11 cellular contexts compared by ENCODE assay signal in the genomic region with DNA sequence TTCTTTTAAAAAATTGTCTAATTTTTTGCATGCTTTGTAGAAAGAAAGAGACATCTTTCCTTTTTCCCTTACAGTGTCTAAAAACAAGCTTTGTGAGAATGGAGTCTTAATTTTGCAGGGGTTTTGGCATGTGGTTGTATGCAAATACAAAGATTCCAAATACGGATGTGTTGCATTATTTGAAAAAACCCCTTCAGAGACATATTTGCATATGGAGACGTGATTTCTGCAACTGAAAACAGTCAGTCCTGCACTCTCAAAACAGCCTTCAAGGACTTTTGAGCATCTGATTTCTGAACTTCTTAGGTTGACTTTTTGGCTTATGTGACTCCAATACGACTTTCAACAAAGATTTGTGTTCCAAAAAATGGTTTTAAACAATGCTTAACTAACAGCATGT. TPM values are rescaled to one million over a fixed set of nuclear protein-coding genes. Genes with fewer than 3 reads are reported as not detected.
DNase-seq lines count a peak whose midpoint lies in the region; ATAC-seq and TF ChIP-seq lines count a peak whose summit lies in the region.
"Had no signal": no experiment of that assay in that cellular context is flagged by ENCODE, and none has a peak within 500 bp of the region (broad histone marks: within the 10 kb centered on the region; RNA-seq: fewer than 3 reads in every experiment).

No MANE protein-coding gene starts in this region.

- H4K20me1 ChIP-seq in GM23248 (ENCODE audit: insufficient read depth) = no peaks in the 10 kb centered on the region

- H3K4me3 ChIP-seq in GM23248 (peak overlapping the region; percentile 46; the same call in 1 of the 2 replicates), SJCRH30 (no peak overlapping the region)

- H3K27ac ChIP-seq in GM23248 (peak overlapping the region; percentile 25), SJCRH30 (no peak overlapping the region)
- H3K27ac ChIP-seq: 22Rv1 had no signal

- WGBS in GM23248 (ENCODE audit: low coverage in 1 of 2, low lambda C conversion rate in 2 of 2, missing lambda C conversion rate in 2 of 2), 2 experiments = 14 to 15% methylated on average over 3 of the region's 3 CpGs

- H3K9me2 ChIP-seq in GM23248 (ENCODE audit: insufficient read depth) = no peaks in the 10 kb centered on the region

- H3K9me3 ChIP-seq in GM23248 (ENCODE audit: low read depth) (no peaks in the 10 kb centered on the region), SJCRH30 (replicated peaks) (peaks cover 7% of the 10 kb centered on the region; the same call in 1 of the 2 replicates)

- H3K9ac ChIP-seq in GM23248 = peak overlapping the region; percentile 28; the same call in 1 of the 2 replicates

- H3K36me3 ChIP-seq in GM23248 (ENCODE audit: low read depth) (0 out of 2 replicates have a peak, but pooled peaks cover 4% of the 10 kb centered on the region), SJCRH30 (peaks cover 64% of the 10 kb centered on the region)

- H3K27me3 ChIP-seq in GM23248 (replicated peaks; ENCODE audit: insufficient read depth) (no peaks in the 10 kb centered on the region), SJCRH30 (no peaks in the 10 kb centered on the region)

- H3F3A ChIP-seq in GM23248 (ENCODE audit: insufficient read depth) = peaks cover 15% of the 10 kb centered on the region; the same call in 1 of the 2 replicates

- H3K4me2 ChIP-seq in GM23248 (ENCODE audit: unreplicated experiment) = peak overlapping the region; percentile 74

- ATAC-seq in HG03558 (IDR thresholded peaks at IDR 0.05; ENCODE audit: extremely low read depth, unreplicated experiment) = peak; percentile 87

- H2AFZ ChIP-seq in GM23248 = 0 out of 2 replicates have a peak overlapping the region, but pooled peaks have one; percentile 65

- DNase-seq in NOMO-1 treated with DMSO at 0.1 percent for 48 hours (lab: John Stamatoyannopoulos, UW; ENCODE audit: unreplicated experiment) = peak; percentile 26
- no peak for DNase-seq in NOMO-1 treated with dmso at 0.1 percent for 144 hours (lab: John Stamatoyannopoulos, UW; ENCODE audit: unreplicated experiment)
- peak; percentile 3 for DNase-seq in GM23248
- DNase-seq in renal cortical epithelial cell (ENCODE audit: low read depth) = peak; percentile 11
- no peak for DNase-seq in MV-4-11 (lab: John Stamatoyannopoulos, UW)
- no peak for DNase-seq in SJCRH30
- DNase-seq in erythroblast (lab: John Stamatoyannopoulos, UW) = no peak
- DNase-seq: activated CD8-positive, alpha-beta memory T cell treated with anti-CD3 and anti-CD28 coated beads, Interleukin-2, amount 50 U/mL, for 4 hours; NK-92 treated with Interleukin-12 subunit alpha and Interleukin-12 subunit beta, amount 100 ng/mL, for 24 hours had no signal

- in situ Hi-C loops in GM23248 (cut with MboI) = no loop called here

- no peak for TF ChIP-seq POLR2A in erythroblast (IDR thresholded peaks at IDR 0.05; ENCODE audit: low read length)

- H3K79me2 ChIP-seq in GM23248 (ENCODE audit: insufficient read depth) = peaks cover 33% of the 10 kb centered on the region; the same call in 1 of the 2 replicates

- H3K4me1 ChIP-seq in GM23248 (ENCODE audit: insufficient read depth) (peaks cover 13% of the 10 kb centered on the region), SJCRH30 (peaks cover under 1% of the 10 kb centered on the region; the same call in 1 of the 2 replicates)

RNA-seq across cellular contexts. Expression of gene IRAK3, which starts 7.8 kb away (rescaled TPM):
- 3.7 and 6.6 TPM in 2 replicates for total RNA-seq in GM23248 (2014; rRNA removed; shearing (Covaris generic))
- 3.1 and 3.3 TPM in 2 replicates for polyA plus RNA-seq in GM23248 (2016; fragmentation: Nextera tagmentation; extraction: Ambion mirVana)
- total RNA-seq in renal cortical epithelial cell = 3.0 and 4.0 TPM in 2 replicates
- 49.8 and 57.3 TPM in 2 replicates for total RNA-seq in SJCRH30 (2014; rRNA removed; shearing (Covaris generic))

RNA-seq across cellular contexts. Expression of gene TMBIM4, which starts 27.0 kb away (rescaled TPM):
- 162 and 184 TPM in 2 replicates for total RNA-seq in GM23248 (2014; rRNA removed; shearing (Covaris generic))
- 276 and 300 TPM in 2 replicates for polyA plus RNA-seq in GM23248 (2016; fragmentation: Nextera tagmentation; extraction: Ambion mirVana)
- total RNA-seq in renal cortical epithelial cell = 106 and 150 TPM in 2 replicates
- 66.8 and 75.5 TPM in 2 replicates for total RNA-seq in SJCRH30 (2014; rRNA removed; shearing (Covaris generic))

Comparison
In these comparisons a context has a peak if more than half of its experiments do, and no peak if none do; other contexts are left out.
1. DNase-seq: peak in NOMO-1 treated with DMSO at 0.1 percent for 48 hours (single experiment), GM23248 (single experiment) and renal cortical epithelial cell (single experiment); none in NOMO-1 treated with dmso at 0.1 percent for 144 hours (single experiment), MV-4-11 (single experiment), SJCRH30 (0 of 2) and erythroblast (0 of 2).